In genomic region chr5:132265336-132266030, GRCh38 we compare ENCODE assay signal across 8 cellular contexts. TPM values are rescaled to one million over a fixed set of nuclear protein-coding genes. Genes with fewer than 3 reads are reported as not detected.
A peak's percentile ranks its signal among the peaks of the same experiment; 100 is the strongest.
DNase-seq lines count a peak whose midpoint lies in the region; ATAC-seq and TF ChIP-seq lines count a peak whose summit lies in the region.

No MANE protein-coding gene starts in this region.

- peak; percentile 62 for ATAC-seq in esophagus mucosa
- ATAC-seq in GM18868 (IDR thresholded peaks at IDR 0.05; ENCODE audit: unreplicated experiment), result no peak
- ATAC-seq in HG03159 (IDR thresholded peaks at IDR 0.05; ENCODE audit: unreplicated experiment), result no peak

- peak overlapping the region; percentile 95 for H3K27ac ChIP-seq in AG04450 (ENCODE audit: low read depth, low read length)

- DNase-seq in AG04450 (ENCODE audit: low read depth, low spot score) (peak; percentile 81), NCI-H226 (peak; percentile 97), nephron progenitor cell (peak; percentile 51), SIG-M5 treated with dmso at 0.1 percent for 504 hours (lab: John Stamatoyannopoulos, UW; ENCODE audit: unreplicated experiment) (no peak)
- no peak for DNase-seq in stimulated activated CD4-positive, alpha-beta T cell treated with anti-CD3 and anti-CD28 coated beads, Interleukin-15, amount 100 ng/mL, for 24 hours

- POLR2A ChIA-PET in AG04450 (lab: Yijun Ruan, JAX), result interaction anchor here (0.8 to 1.5 kb wide), 2 partner anchors 20 to 38 kb away, joined by 3 to 5 read pairs; partner anchors contain the start of gene P4HA2

- no peaks in the 10 kb centered on the region for H3K27me3 Mint-ChIP-seq in nephron progenitor cell (ENCODE audit: low read depth, poor library complexity)

- peaks cover 21% of the 10 kb centered on the region for H3K36me3 Mint-ChIP-seq in nephron progenitor cell (ENCODE audit: low read depth)

- peaks cover 71% of the 10 kb centered on the region for H3K4me1 Mint-ChIP-seq in nephron progenitor cell

- CTCF ChIA-PET in AG04450 (lab: Charles Lee), result interaction anchor here (1.0 to 2.7 kb wide), 2 partner anchors 27 to 28 kb away, joined by 3 to 17 read pairs; no protein-coding TSS in a partner anchor

- no peaks in the 10 kb centered on the region for H3K27me3 ChIP-seq in AG04450 (ENCODE audit: control insufficient read depth, insufficient read depth, low read length)

- peak overlapping the region; percentile 99 for H3K27ac Mint-ChIP-seq in nephron progenitor cell

- H3K4me3 Mint-ChIP-seq in nephron progenitor cell, result peak overlapping the region; percentile 19

- H3K4me3 ChIP-seq in AG04450 (ENCODE audit: low read depth, low read length), result no peak overlapping the region

- TF ChIP-seq CTCF in AG04450 (IDR thresholded peaks at IDR 0.05; ENCODE audit: low read depth, low read length), result no peak
- TF ChIP-seq CTCF in nephron progenitor cell (IDR thresholded peaks at IDR 0.05), result no peak

- H3K9me3 ChIP-seq in AG04450 (ENCODE audit: control insufficient read depth, insufficient read depth, low read length), result no peaks in the 10 kb centered on the region

- H3K9me3 Mint-ChIP-seq in nephron progenitor cell, result no peaks in the 10 kb centered on the region

RNA-seq across cellular contexts. Expression of gene PDLIM4, which starts 8.0 kb away (rescaled TPM):
- polyA plus RNA-seq in AG04450 (2011; rRNA removed), result 43.4 and 64.2 TPM in 2 replicates
- 52.0 and 86.8 TPM in 2 replicates for polyA minus RNA-seq in AG04450 (2011; rRNA and poly(A)+ RNA removed)
- 26.9 TPM for total RNA-seq in esophagus mucosa

RNA-seq across cellular contexts. Expression of gene SLC22A4, which starts 28.7 kb away (rescaled TPM):
- 3.0 and 3.1 TPM in 2 replicates for polyA plus RNA-seq in AG04450 (2011; rRNA removed)
- polyA minus RNA-seq in AG04450 (2011; rRNA and poly(A)+ RNA removed), result 2.4 and 2.5 TPM in 2 replicates
- 0.28 TPM for total RNA-seq in esophagus mucosa

RNA-seq across cellular contexts. Expression of gene P4HA2, which starts 37.8 kb away (rescaled TPM):
- polyA plus RNA-seq in AG04450 (2011; rRNA removed), result 178 and 186 TPM in 2 replicates
- 114 and 128 TPM in 2 replicates for polyA minus RNA-seq in AG04450 (2011; rRNA and poly(A)+ RNA removed)
- 19.0 TPM for total RNA-seq in esophagus mucosa

Comparison
In these comparisons a context has a peak if more than half of its experiments do, and no peak if none do; other contexts are left out.
1. DNase-seq: peak in AG04450 (single experiment), NCI-H226 (single experiment) and nephron progenitor cell (single experiment); none in stimulated activated CD4-positive, alpha-beta T cell treated with anti-CD3 and anti-CD28 coated beads, Interleukin-15, amount 100 ng/mL, for 24 hours (single experiment) and SIG-M5 treated with dmso at 0.1 percent for 504 hours (single experiment).